8 cellular contexts compared by ENCODE assay signal in genomic region chr1:46062651-46063319, GRCh38.
A peak's percentile ranks its signal among the peaks of the same experiment; 100 is the strongest.
DNase-seq lines count a peak whose midpoint lies in the region.

No MANE protein-coding gene starts in this region.

- DNase-seq in DMS79 treated with DMSO at 0.1 percent for 48 hours (lab: John Stamatoyannopoulos, UW) = peak; percentile 19
- DNase-seq in DMS79 (lab: John Stamatoyannopoulos, UW) = no peak
- DNase-seq in MV-4-11 (lab: John Stamatoyannopoulos, UW) = peak; percentile 24
- peak; percentile 23 for DNase-seq in dedifferentiated amniotic fluid mesenchymal stem cell (ENCODE audit: extremely low spot score)
- DNase-seq in stimulated activated CD8-positive, alpha-beta memory T cell treated with anti-CD3 and anti-CD28 coated beads, Interleukin-15, amount 100 ng/mL, for 48 hours (ENCODE audit: low read depth in 2 of 2) = peak; percentile 8 to 14
- no peak for DNase-seq in GM19240 (ENCODE audit: insufficient read length, low spot score)
- DNase-seq in retina = no peak
- no peak for DNase-seq in SIG-M5 (lab: John Stamatoyannopoulos, UW)

Comparison
In these comparisons a context has a peak if more than half of its experiments do, and no peak if none do; other contexts are left out.
1. DNase-seq: peak in DMS79 treated with DMSO at 0.1 percent for 48 hours (single experiment), MV-4-11 (single experiment), dedifferentiated amniotic fluid mesenchymal stem cell (single experiment) and stimulated activated CD8-positive, alpha-beta memory T cell treated with anti-CD3 and anti-CD28 coated beads, Interleukin-15, amount 100 ng/mL, for 48 hours (2 of 2); none in DMS79 (single experiment), GM19240 (single experiment), retina (single experiment) and SIG-M5 (single experiment).